8 cellular contexts compared by ENCODE assay signal in genomic region chr19:48468806-48469055, GRCh38. TPM values are rescaled to one million over a fixed set of nuclear protein-coding genes. Genes with fewer than 3 reads are reported as not detected.
DNase-seq lines count a peak whose midpoint lies in the region; ATAC-seq, FAIRE-seq and TF ChIP-seq lines count a peak whose summit lies in the region.

No MANE protein-coding gene starts in this region.

- H3K36me3 ChIP-seq in heart left ventricle, result peaks cover 0 to 37% (median 34%) of the 10 kb centered on the region in 9 donors

- FAIRE-seq in urothelium cell line (lab: Jason Lieb, UNC), result peak; percentile 88

- peaks cover 2 to 26% (median 16%) of the 10 kb centered on the region in 12 donors for H3K4me1 ChIP-seq in heart left ventricle

- peaks cover 14% of the 10 kb centered on the region for H3K4me1 Mint-ChIP-seq in memory B cell

- TF ChIP-seq POLR2A in heart left ventricle (IDR thresholded peaks at IDR 0.05), result no peak

- no peaks in the 10 kb centered on the region for H3K27me3 Mint-ChIP-seq in memory B cell

- TF ChIP-seq CTCF in heart left ventricle (IDR thresholded peaks at IDR 0.05) (no peak), astrocyte of the spinal cord (IDR thresholded peaks at IDR 0.05; ENCODE audit: low read depth, low read length) (no peak)

- in situ Hi-C loops in astrocyte of the spinal cord (cut with HindIII; ENCODE audit: low sequenced_read_pairs), result no loop called here

- H3K9me3 Mint-ChIP-seq in memory B cell, result no peaks in the 10 kb centered on the region

- H3K27ac Mint-ChIP-seq in memory B cell, result peak overlapping the region; percentile 82

- 0 to 1% (median 1%) methylated on average over 13 of the region's 13 CpGs for WGBS in heart left ventricle, 4 donors

- no peaks in the 10 kb centered on the region for H3K27me3 ChIP-seq in heart left ventricle

- H3K36me3 Mint-ChIP-seq in memory B cell, result peaks cover 12% of the 10 kb centered on the region

- DNase-seq in heart left ventricle, result no peak
- no peak for DNase-seq in left cardiac atrium
- DNase-seq in astrocyte of the spinal cord (ENCODE audit: low read depth, low spot score), result no peak
- no peak for DNase-seq in memory B cell (ENCODE audit: low spot score in 2 of 2)
- DNase-seq in urothelium cell line (ENCODE audit: low spot score), result no peak
- DNase-seq in RPMI8226, result no peak

- peak overlapping the region in 11 of 12 donors; percentile 14 to 86 (median 52) for H3K27ac ChIP-seq in heart left ventricle

- intact Hi-C loops in heart left ventricle (cut with DNase I) (loop anchor here in 4 of 10 donors (1.0 to 2.0 kb wide), 4 partner anchors 20 to 24 kb away; partner anchors contain the start of gene GRWD1 (in 1 of the 4)), left cardiac atrium (cut with DNase I) (no loop called here)

- H3K4me3 ChIP-seq in heart left ventricle (peak overlapping the region in 11 of 12 donors; percentile 16 to 100 (median 90)), astrocyte of the spinal cord (ENCODE audit: low read depth, low read length) (peak overlapping the region; percentile 28)

- ATAC-seq in heart left ventricle (no peak), left cardiac atrium (no peak), memory B cell (ENCODE audit: low read depth) (no peak), GM21717 (IDR thresholded peaks at IDR 0.05; ENCODE audit: unreplicated experiment) (no peak), GM21528 (IDR thresholded peaks at IDR 0.05; ENCODE audit: low FRiP score, unreplicated experiment) (no peak)

- no peaks in the 10 kb centered on the region for H3K9me3 ChIP-seq in heart left ventricle

- H3K4me3 Mint-ChIP-seq in memory B cell, result peak overlapping the region; percentile 89

RNA-seq across cellular contexts. Expression of gene CYTH2, which starts 0.4 kb away (rescaled TPM):
- 10 to 100 TPM; 12.3 to 47.3 (median 31.0) TPM for total RNA-seq in heart left ventricle
- 10 to 100 TPM; 21.0 to 55.3 TPM for polyA plus RNA-seq in heart left ventricle
- total RNA-seq in left cardiac atrium, result 10 to 100 TPM; 29.0 to 32.5 TPM

RNA-seq across cellular contexts. Expression of gene KCNJ14, which starts 13.4 kb away (rescaled TPM):
- 1 to 10 TPM in 1 of 9 donors, under 1 TPM in 8; 0.20 to 2.0 (median 0.40) TPM for total RNA-seq in heart left ventricle
- under 1 TPM; 0.23 to 0.83 TPM for polyA plus RNA-seq in heart left ventricle
- under 1 TPM; 0.27 to 0.60 TPM for total RNA-seq in left cardiac atrium

RNA-seq across cellular contexts. Expression of gene GRWD1, which starts 22.9 kb away (rescaled TPM):
- 10 to 100 TPM; 13.9 to 24.7 (median 19.0) TPM for total RNA-seq in heart left ventricle
- 10 to 100 TPM in 1 of 2 donors, 1 to 10 TPM in 1; 5.1 to 35.4 TPM for polyA plus RNA-seq in heart left ventricle
- total RNA-seq in left cardiac atrium, result 10 to 100 TPM; 18.1 to 24.9 TPM

RNA-seq across cellular contexts. Expression of gene LMTK3, which starts 42.9 kb away (rescaled TPM):
- total RNA-seq in heart left ventricle (1 to 10 TPM in 6 of 9 donors, under 1 TPM in 3; 0.50 to 1.9 (median 1.4) TPM), left cardiac atrium (1 to 10 TPM; 2.0 to 2.9 TPM)
- under 1 TPM; 0.19 to 0.99 TPM for polyA plus RNA-seq in heart left ventricle
